27 cellular contexts compared by ENCODE assay signal in the genomic region with DNA sequence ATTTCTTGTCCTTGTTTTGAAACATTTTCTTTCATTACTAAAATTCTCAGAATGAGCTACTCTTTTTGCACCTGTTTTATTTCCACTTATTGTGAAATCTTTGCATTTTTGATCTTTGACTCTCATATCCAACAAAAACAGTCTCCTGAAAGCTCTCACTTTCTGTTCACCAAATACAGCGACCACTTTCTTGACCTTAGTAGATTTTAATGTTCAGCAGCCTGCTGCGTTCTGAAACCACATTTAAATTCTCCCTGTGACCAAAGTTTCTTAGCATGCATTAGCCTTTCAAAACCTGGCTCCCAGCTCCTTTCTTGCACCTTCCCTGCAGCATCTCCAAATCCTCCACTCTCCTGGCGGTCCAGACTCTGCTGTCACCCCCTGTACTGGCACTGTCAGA.
"Had no signal": no experiment of that assay in that cellular context is flagged by ENCODE, and none has a peak within 500 bp of the region (broad histone marks: within the 10 kb centered on the region; RNA-seq: fewer than 3 reads in every experiment).

No MANE protein-coding gene starts in this region.

- H3K9me3 ChIP-seq: pancreas, psoas muscle, stomach, suprapubic skin, transverse colon, uterus had no signal

- ATAC-seq: activated T-cell treated with anti-CD3 and anti-CD28 coated beads, Interleukin-2, amount 50 U/mL, for 72 hours; esophagus mucosa; left lobe of liver; naive thymus-derived CD8-positive, alpha-beta T cell; pancreas; psoas muscle; right cardiac atrium; stimulated activated effector memory CD8-positive, alpha-beta T cell treated with anti-CD3 and anti-CD28 coated beads, Interleukin-12 subunit alpha, Interleukin-12 subunit beta, amount 100 ng/mL, for 72 hours had no signal

- FAIRE-seq: colon, endothelial cell of umbilical vein, pancreas, small intestine had no signal

- H3K79me2 ChIP-seq: hepatocyte had no signal

- H3K36me3 ChIP-seq: pancreas, stomach, suprapubic skin, transverse colon, uterus had no signal

- H3K9me3 Mint-ChIP-seq: activated CD4-positive, alpha-beta memory T cell treated with anti-CD3 and anti-CD28 coated beads, Interleukin-2, amount 10 ng/mL, durations not matched to agents 7 days and 5 days; activated naive CD4-positive, alpha-beta T cell treated with anti-CD3 and anti-CD28 coated beads, Interleukin-2, amount 10 ng/mL, durations not matched to agents 7 days and 5 days; immature natural killer cell; stimulated activated effector memory CD8-positive, alpha-beta T cell treated with anti-CD3 and anti-CD28 coated beads, Interleukin-12 subunit alpha, Interleukin-12 subunit beta, amount 100 ng/mL, for 72 hours had no signal

- H3K4me1 Mint-ChIP-seq: activated CD4-positive, alpha-beta memory T cell treated with anti-CD3 and anti-CD28 coated beads, Interleukin-2, amount 10 ng/mL, durations not matched to agents 7 days and 5 days; activated CD4-positive, alpha-beta T cell treated with anti-CD3 and anti-CD28 coated beads, Interleukin-2, amount 10 ng/mL, durations not matched to agents 24 days and 14 days; activated naive CD4-positive, alpha-beta T cell treated with anti-CD3 and anti-CD28 coated beads, Interleukin-2, amount 10 ng/mL, durations not matched to agents 7 days and 5 days; immature natural killer cell; naive thymus-derived CD8-positive, alpha-beta T cell; stimulated activated effector memory CD8-positive, alpha-beta T cell treated with anti-CD3 and anti-CD28 coated beads, Interleukin-12 subunit alpha, Interleukin-12 subunit beta, amount 100 ng/mL, for 72 hours had no signal

- H3K27me3 Mint-ChIP-seq: activated CD4-positive, alpha-beta memory T cell treated with anti-CD3 and anti-CD28 coated beads, Interleukin-2, amount 10 ng/mL, durations not matched to agents 7 days and 5 days; activated CD4-positive, alpha-beta T cell treated with anti-CD3 and anti-CD28 coated beads, Interleukin-2, amount 10 ng/mL, durations not matched to agents 24 days and 14 days; activated naive CD4-positive, alpha-beta T cell treated with anti-CD3 and anti-CD28 coated beads, Interleukin-2, amount 10 ng/mL, durations not matched to agents 7 days and 5 days had no signal

- H3K4me3 ChIP-seq: hepatocyte, lung, pancreas, psoas muscle, stomach, suprapubic skin, transverse colon, uterus had no signal

- H3K4me2 ChIP-seq: hepatocyte had no signal

- H3K27me3 ChIP-seq: hepatocyte, pancreas, stomach, suprapubic skin, transverse colon, uterus had no signal

- H3K4me1 ChIP-seq: psoas muscle, suprapubic skin, uterus had no signal

- H3K4me3 Mint-ChIP-seq: activated CD4-positive, alpha-beta memory T cell treated with anti-CD3 and anti-CD28 coated beads, Interleukin-2, amount 10 ng/mL, durations not matched to agents 7 days and 5 days; activated CD4-positive, alpha-beta T cell treated with anti-CD3 and anti-CD28 coated beads, Interleukin-2, amount 10 ng/mL, durations not matched to agents 24 days and 14 days; activated naive CD4-positive, alpha-beta T cell treated with anti-CD3 and anti-CD28 coated beads, Interleukin-2, amount 10 ng/mL, durations not matched to agents 7 days and 5 days; activated T-cell treated with anti-CD3 and anti-CD28 coated beads, Interleukin-2, amount 50 U/mL, for 72 hours; immature natural killer cell; naive thymus-derived CD8-positive, alpha-beta T cell; stimulated activated effector memory CD8-positive, alpha-beta T cell treated with anti-CD3 and anti-CD28 coated beads, Interleukin-12 subunit alpha, Interleukin-12 subunit beta, amount 100 ng/mL, for 72 hours had no signal

- H2AFZ ChIP-seq: hepatocyte had no signal

- DNase-seq: activated CD4-positive, alpha-beta memory T cell treated with anti-CD3 and anti-CD28 coated beads, Interleukin-2, amount 10 ng/mL, durations not matched to agents 7 days and 5 days; activated CD4-positive, alpha-beta T cell treated with anti-CD3 and anti-CD28 coated beads, Interleukin-2, amount 10 ng/mL, durations not matched to agents 24 days and 14 days; activated effector memory CD4-positive, alpha-beta T cell treated with anti-CD3 and anti-CD28 coated beads, Interleukin-2, amount 50 U/mL, for 16 hours; activated naive CD4-positive, alpha-beta T cell treated with anti-CD3 and anti-CD28 coated beads, Interleukin-2, amount 10 ng/mL, durations not matched to agents 7 days and 5 days; activated T-cell treated with anti-CD3 and anti-CD28 coated beads, Interleukin-2, amount 50 U/mL, for 72 hours; central memory CD4-positive, alpha-beta T cell; effector memory CD4-positive, alpha-beta T cell; foreskin melanocyte; glutamatergic neuron; immature natural killer cell; naive thymus-derived CD8-positive, alpha-beta T cell; pancreas; psoas muscle; right cardiac atrium; small intestine; stimulated activated CD4-positive, alpha-beta T cell treated with anti-CD3 and anti-CD28 coated beads, Interleukin-2, amount 100 ng/mL, for 24 hours; stomach; transverse colon; uterus had no signal

- H3K27ac ChIP-seq: hepatocyte, pancreas, psoas muscle, stomach, suprapubic skin, transverse colon, uterus had no signal

- H3K27ac Mint-ChIP-seq: activated CD4-positive, alpha-beta memory T cell treated with anti-CD3 and anti-CD28 coated beads, Interleukin-2, amount 10 ng/mL, durations not matched to agents 7 days and 5 days; activated CD4-positive, alpha-beta T cell treated with anti-CD3 and anti-CD28 coated beads, Interleukin-2, amount 10 ng/mL, durations not matched to agents 24 days and 14 days; activated naive CD4-positive, alpha-beta T cell treated with anti-CD3 and anti-CD28 coated beads, Interleukin-2, amount 10 ng/mL, durations not matched to agents 7 days and 5 days; activated T-cell treated with anti-CD3 and anti-CD28 coated beads, Interleukin-2, amount 50 U/mL, for 72 hours; immature natural killer cell; naive thymus-derived CD8-positive, alpha-beta T cell; stimulated activated effector memory CD8-positive, alpha-beta T cell treated with anti-CD3 and anti-CD28 coated beads, Interleukin-12 subunit alpha, Interleukin-12 subunit beta, amount 100 ng/mL, for 72 hours had no signal
